34 cellular contexts compared by ENCODE assay signal in the genomic region with DNA sequence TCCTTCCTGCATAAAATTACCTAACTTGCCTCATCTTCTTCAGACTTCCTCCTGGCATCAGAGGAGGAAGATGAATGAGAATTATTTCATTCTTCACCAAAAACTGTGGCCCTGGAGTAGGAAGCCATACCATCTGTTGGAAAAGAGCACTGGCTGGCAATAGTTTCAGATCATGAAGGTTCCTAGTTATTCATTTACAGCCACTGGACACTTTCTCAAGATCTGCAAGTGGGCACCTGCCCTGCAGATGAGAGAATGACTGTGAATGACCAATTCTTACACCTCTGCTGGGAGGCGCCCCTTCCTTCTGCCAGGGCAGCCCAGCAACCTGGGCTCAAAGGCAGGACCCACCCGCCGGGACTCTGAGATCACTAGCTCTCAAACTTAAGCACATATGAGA. TPM values are rescaled to one million over a fixed set of nuclear protein-coding genes. Genes with fewer than 3 reads are reported as not detected.
"Had no signal": no experiment of that assay in that cellular context is flagged by ENCODE, and none has a peak within 500 bp of the region (broad histone marks: within the 10 kb centered on the region; RNA-seq: fewer than 3 reads in every experiment).

No MANE protein-coding gene starts in this region.

- H3K36me3 Mint-ChIP-seq: activated CD4-positive, alpha-beta memory T cell treated with anti-CD3 and anti-CD28 coated beads for 36 hours; activated CD8-positive, alpha-beta memory T cell treated with anti-CD3 and anti-CD28 coated beads, Interleukin-2, amount 10 ng/mL, durations not matched to agents 7 days and 5 days; activated naive CD4-positive, alpha-beta T cell treated with anti-CD3 and anti-CD28 coated beads, Interleukin-2, amount 10 ng/mL, durations not matched to agents 7 days and 5 days; activated naive CD4-positive, alpha-beta T cell treated with anti-CD3 and anti-CD28 coated beads, Interleukin-2, amount 50 U/mL, for 72 hours; activated naive CD8-positive, alpha-beta T cell treated with anti-CD3 and anti-CD28 coated beads, Interleukin-2, amount 10 ng/mL, durations not matched to agents 7 days and 5 days; T-cell had no signal

- H3K27me3 Mint-ChIP-seq: activated CD4-positive, alpha-beta memory T cell treated with anti-CD3 and anti-CD28 coated beads for 36 hours had no signal

- H3K27ac ChIP-seq: ascending aorta, brain microvascular endothelial cell, esophagus muscularis mucosa, foreskin keratinocyte, gastrocnemius medialis, heart left ventricle had no signal

- ATAC-seq: activated CD4-positive, alpha-beta T cell treated with anti-CD3 and anti-CD28 coated beads for 36 hours; activated CD8-positive, alpha-beta memory T cell treated with anti-CD3 and anti-CD28 coated beads, Interleukin-2, amount 10 ng/mL, durations not matched to agents 7 days and 5 days; activated CD8-positive, alpha-beta T cell treated with anti-CD3 and anti-CD28 coated beads, Interleukin-2, amount 10 ng/mL, durations not matched to agents 7 days and 5 days; activated naive CD4-positive, alpha-beta T cell treated with anti-CD3 and anti-CD28 coated beads, Interleukin-2, amount 50 U/mL, for 72 hours; effector memory CD8-positive, alpha-beta T cell; foreskin keratinocyte; gastrocnemius medialis; heart left ventricle; T-cell; T-helper 17 cell had no signal

- H3K36me3 ChIP-seq: ascending aorta, brain microvascular endothelial cell, esophagus muscularis mucosa, gastrocnemius medialis had no signal

- H3K27me3 ChIP-seq: ascending aorta, brain microvascular endothelial cell, foreskin keratinocyte, gastrocnemius medialis, heart left ventricle had no signal

- H3K4me3 Mint-ChIP-seq: activated CD4-positive, alpha-beta memory T cell treated with anti-CD3 and anti-CD28 coated beads for 36 hours; activated CD4-positive, alpha-beta T cell treated with anti-CD3 and anti-CD28 coated beads for 36 hours; activated CD4-positive, alpha-beta T cell treated with anti-CD3 and anti-CD28 coated beads, Interleukin-2, amount 10 ng/mL, durations not matched to agents 24 days and 14 days; activated CD8-positive, alpha-beta memory T cell treated with anti-CD3 and anti-CD28 coated beads, Interleukin-2, amount 10 ng/mL, durations not matched to agents 7 days and 5 days; activated CD8-positive, alpha-beta T cell treated with anti-CD3 and anti-CD28 coated beads, Interleukin-2, amount 10 ng/mL, durations not matched to agents 7 days and 5 days; activated naive CD4-positive, alpha-beta T cell treated with anti-CD3 and anti-CD28 coated beads, Interleukin-2, amount 10 ng/mL, durations not matched to agents 7 days and 5 days; activated naive CD8-positive, alpha-beta T cell treated with anti-CD3 and anti-CD28 coated beads, Interleukin-2, amount 10 ng/mL, durations not matched to agents 7 days and 5 days; activated T-helper 1 cell treated with anti-CD3 and anti-CD28 coated beads, Interleukin-12 subunit alpha, Interleukin-12 subunit beta, Interleukin-2, Interleukin-4 antibody, amounts not matched to agents 30 ng/mL and 10 ng/mL and 1 ng/mL, durations not matched to agents 14 hours and 24 hours and 36 hours; effector memory CD8-positive, alpha-beta T cell; T-cell; T-helper 17 cell; T-helper 2 cell treated with Interferon-gamma antibody and Interleukin-4, amounts not matched to agents 5 μg/mL and 100 μg/mL, for 36 hours had no signal

- H3K4me1 Mint-ChIP-seq: activated CD4-positive, alpha-beta T cell treated with anti-CD3 and anti-CD28 coated beads for 36 hours; activated CD4-positive, alpha-beta T cell treated with anti-CD3 and anti-CD28 coated beads, Interleukin-2, amount 10 ng/mL, durations not matched to agents 24 days and 14 days; activated CD8-positive, alpha-beta memory T cell treated with anti-CD3 and anti-CD28 coated beads, Interleukin-2, amount 10 ng/mL, durations not matched to agents 7 days and 5 days; activated naive CD4-positive, alpha-beta T cell treated with anti-CD3 and anti-CD28 coated beads, Interleukin-2, amount 10 ng/mL, durations not matched to agents 7 days and 5 days had no signal

- DNase-seq: activated CD4-positive, alpha-beta memory T cell treated with anti-CD3 and anti-CD28 coated beads for 36 hours; activated CD4-positive, alpha-beta T cell treated with anti-CD3 and anti-CD28 coated beads for 36 hours; activated CD4-positive, alpha-beta T cell treated with anti-CD3 and anti-CD28 coated beads, Interleukin-2, amount 10 ng/mL, durations not matched to agents 24 days and 14 days; activated CD4-positive, CD25-positive, alpha-beta regulatory T cell; activated CD4-positive, CD25-positive, alpha-beta regulatory T cell treated with anti-CD3 and anti-CD28 coated beads, Interleukin-2, amount 50 U/mL, for 72 hours; activated CD8-positive, alpha-beta memory T cell treated with anti-CD3 and anti-CD28 coated beads, Interleukin-2, amount 10 ng/mL, durations not matched to agents 7 days and 5 days; activated CD8-positive, alpha-beta memory T cell treated with anti-CD3 and anti-CD28 coated beads, Interleukin-2, amount 50 U/mL, for 4 hours; activated CD8-positive, alpha-beta T cell treated with anti-CD3 and anti-CD28 coated beads, Interleukin-2, amount 10 ng/mL, durations not matched to agents 7 days and 5 days; activated gamma-delta T cell; activated naive CD4-positive, alpha-beta T cell; activated naive CD4-positive, alpha-beta T cell treated with anti-CD3 and anti-CD28 coated beads, Interleukin-2, amount 10 ng/mL, durations not matched to agents 7 days and 5 days; activated naive CD8-positive, alpha-beta T cell treated with anti-CD3 and anti-CD28 coated beads, Interleukin-2, amount 10 ng/mL, durations not matched to agents 7 days and 5 days; activated T-cell treated with anti-CD3 and anti-CD28 coated beads, Interleukin-2, amount 50 U/mL, for 1 hour; brain microvascular endothelial cell; caudate nucleus; cortex of kidney; dermis blood vessel endothelial cell; effector CD4-positive, alpha-beta T cell; effector memory CD8-positive, alpha-beta T cell; erythroblast; foreskin keratinocyte; gastrocnemius medialis; glutamatergic neuron; heart left ventricle; T-cell; T-helper 17 cell had no signal

- H3K9me3 Mint-ChIP-seq: activated CD4-positive, alpha-beta memory T cell treated with anti-CD3 and anti-CD28 coated beads for 36 hours; activated CD4-positive, alpha-beta T cell treated with anti-CD3 and anti-CD28 coated beads, Interleukin-2, amount 10 ng/mL, durations not matched to agents 24 days and 14 days; activated naive CD4-positive, alpha-beta T cell treated with anti-CD3 and anti-CD28 coated beads, Interleukin-2, amount 10 ng/mL, durations not matched to agents 7 days and 5 days; activated naive CD4-positive, alpha-beta T cell treated with anti-CD3 and anti-CD28 coated beads, Interleukin-2, amount 50 U/mL, for 72 hours; activated naive CD8-positive, alpha-beta T cell treated with anti-CD3 and anti-CD28 coated beads, Interleukin-2, amount 10 ng/mL, durations not matched to agents 7 days and 5 days; activated T-helper 1 cell treated with anti-CD3 and anti-CD28 coated beads, Interleukin-12 subunit alpha, Interleukin-12 subunit beta, Interleukin-2, Interleukin-4 antibody, amounts not matched to agents 30 ng/mL and 10 ng/mL and 1 ng/mL, durations not matched to agents 14 hours and 24 hours and 36 hours; effector memory CD8-positive, alpha-beta T cell; T-cell; T-helper 2 cell treated with Interferon-gamma antibody and Interleukin-4, amounts not matched to agents 5 μg/mL and 100 μg/mL, for 36 hours had no signal

- FAIRE-seq: colon had no signal

- H3K9me3 ChIP-seq: ascending aorta, esophagus muscularis mucosa, gastrocnemius medialis, heart left ventricle had no signal

- H3K4me3 ChIP-seq: ascending aorta, esophagus muscularis mucosa, gastrocnemius medialis, heart left ventricle had no signal

- H3K4me1 ChIP-seq: ascending aorta, esophagus muscularis mucosa, foreskin keratinocyte, gastrocnemius medialis had no signal

- H3K27ac Mint-ChIP-seq: activated CD4-positive, alpha-beta memory T cell treated with anti-CD3 and anti-CD28 coated beads for 36 hours; activated CD4-positive, alpha-beta T cell treated with anti-CD3 and anti-CD28 coated beads for 36 hours; activated CD4-positive, alpha-beta T cell treated with anti-CD3 and anti-CD28 coated beads, Interleukin-2, amount 10 ng/mL, durations not matched to agents 24 days and 14 days; activated CD8-positive, alpha-beta memory T cell treated with anti-CD3 and anti-CD28 coated beads, Interleukin-2, amount 10 ng/mL, durations not matched to agents 7 days and 5 days; activated CD8-positive, alpha-beta T cell treated with anti-CD3 and anti-CD28 coated beads, Interleukin-2, amount 10 ng/mL, durations not matched to agents 7 days and 5 days; activated naive CD4-positive, alpha-beta T cell treated with anti-CD3 and anti-CD28 coated beads, Interleukin-2, amount 10 ng/mL, durations not matched to agents 7 days and 5 days; activated naive CD4-positive, alpha-beta T cell treated with anti-CD3 and anti-CD28 coated beads, Interleukin-2, amount 50 U/mL, for 72 hours; activated naive CD8-positive, alpha-beta T cell treated with anti-CD3 and anti-CD28 coated beads, Interleukin-2, amount 10 ng/mL, durations not matched to agents 7 days and 5 days; activated T-helper 1 cell treated with anti-CD3 and anti-CD28 coated beads, Interleukin-12 subunit alpha, Interleukin-12 subunit beta, Interleukin-2, Interleukin-4 antibody, amounts not matched to agents 30 ng/mL and 10 ng/mL and 1 ng/mL, durations not matched to agents 14 hours and 24 hours and 36 hours; effector memory CD8-positive, alpha-beta T cell; T-cell; T-helper 17 cell; T-helper 2 cell treated with Interferon-gamma antibody and Interleukin-4, amounts not matched to agents 5 μg/mL and 100 μg/mL, for 36 hours had no signal

RNA-seq across cellular contexts. Expression of a gene that starts 13.0 kb away (rescaled TPM):
- total RNA-seq: activated CD4-positive, alpha-beta memory T cell treated with anti-CD3 and anti-CD28 coated beads for 36 hours; activated CD4-positive, alpha-beta T cell treated with anti-CD3 and anti-CD28 coated beads for 36 hours; activated CD4-positive, alpha-beta T cell treated with anti-CD3 and anti-CD28 coated beads, Interleukin-2, amount 10 ng/mL, durations not matched to agents 24 days and 14 days; activated CD8-positive, alpha-beta memory T cell treated with anti-CD3 and anti-CD28 coated beads for 36 hours; activated CD8-positive, alpha-beta memory T cell treated with anti-CD3 and anti-CD28 coated beads, Interleukin-2, amount 10 ng/mL, durations not matched to agents 7 days and 5 days; activated CD8-positive, alpha-beta T cell treated with anti-CD3 and anti-CD28 coated beads, Interleukin-2, amount 10 ng/mL, durations not matched to agents 7 days and 5 days; activated naive CD4-positive, alpha-beta T cell treated with anti-CD3 and anti-CD28 coated beads, Interleukin-2, amount 50 U/mL, for 72 hours; activated naive CD8-positive, alpha-beta T cell treated with anti-CD3 and anti-CD28 coated beads, Interleukin-2, amount 10 ng/mL, durations not matched to agents 7 days and 5 days; activated T-helper 1 cell treated with anti-CD3 and anti-CD28 coated beads, Interleukin-12 subunit alpha, Interleukin-12 subunit beta, Interleukin-2, Interleukin-4 antibody, amounts not matched to agents 30 ng/mL and 10 ng/mL and 1 ng/mL, durations not matched to agents 14 hours and 24 hours and 36 hours; ascending aorta; chondrocyte; dermis blood vessel endothelial cell; foreskin keratinocyte; T-cell; T-helper 17 cell had no signal
- polyA plus RNA-seq: foreskin keratinocyte had no signal
